ENCODE assay signal across 1 cellular context in genomic region chr7:134462337-134462925, GRCh38.
TF ChIP-seq lines count a peak whose summit lies in the region.

No MANE protein-coding gene starts in this region.

TF ChIP-seq in K562, 482 proteins besides CTCF, POLR2A, EP300 and RAD21 (continued from another document):
- TF ChIP-seq MECOM (CRISPR knock-in tag; IDR thresholded peaks at IDR 0.05) (no peak), ZNF766 (CRISPR knock-in tag; conservative IDR thresholded peaks at IDR 0.05) (no peak)
